In the genomic region with DNA sequence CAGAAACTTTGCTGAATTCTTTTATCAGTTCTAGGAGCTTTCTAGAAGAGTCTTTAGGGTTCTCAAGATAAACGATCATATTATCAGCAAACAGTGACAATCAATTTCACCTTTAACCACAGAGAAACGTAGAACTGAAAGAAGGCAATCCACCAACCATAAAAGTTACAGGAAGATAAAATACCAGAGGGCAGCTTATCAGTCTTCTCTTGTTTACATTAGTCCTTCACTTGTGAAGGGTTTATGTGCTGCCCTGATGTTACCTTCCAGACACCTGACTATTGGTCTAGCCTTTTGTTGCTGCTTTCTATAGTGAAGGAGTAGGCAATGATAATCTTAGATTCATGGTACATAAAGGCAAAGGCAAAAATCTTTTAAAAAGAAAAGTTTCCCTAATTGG, we compare ENCODE assay signal across 1 cellular context.
TF ChIP-seq lines count a peak whose summit lies in the region.

No MANE protein-coding gene starts in this region.

TF ChIP-seq in K562, 482 proteins besides CTCF, POLR2A, EP300 and RAD21 (continued from another document):
- no peak for TF ChIP-seq PBX2 (CRISPR knock-in tag; IDR thresholded peaks at IDR 0.05; ENCODE audit: low read depth)
- TF ChIP-seq PBX2 (tag; conservative IDR thresholded peaks at IDR 0.05; ENCODE audit: low read depth), result 0 out of 2 replicates have a peak, but pooled peaks have one; percentile 10
- peak in 1 of 2 experiments; percentile 78; a peak in 2 of 4 replicates for TF ChIP-seq FOXA3 (CRISPR knock-in tag; conservative IDR thresholded peaks at IDR 0.05 in 1 of 2, IDR thresholded peaks at IDR 0.05 in 1 of 2)
- 0 out of 4 replicates have a peak, but pooled peaks of 1 of the 2 experiments have one; percentile 55 for TF ChIP-seq TEAD1 (CRISPR knock-in tag; IDR thresholded peaks at IDR 0.05)
- TF ChIP-seq ZNF316 (IDR thresholded peaks at IDR 0.05), result no peak
